In genomic region chr6:39934060-39934757, GRCh38 we compare ENCODE assay signal across 1 cellular context.
TF ChIP-seq lines count a peak whose summit lies in the region.

MOCS1 (minus strand) TSS chr6:39934462; CDS start chr6:39934417, 45 bp downstream.

TF ChIP-seq in HepG2, 621 proteins besides CTCF, POLR2A, EP300 and RAD21 (continued from another document):
- TF ChIP-seq EEA1 (CRISPR knock-in tag; IDR thresholded peaks at IDR 0.05; ENCODE audit: borderline replicate concordance) (peak; percentile 65; the same call in 1 of the 2 replicates), RCOR2 (CRISPR knock-in tag; IDR thresholded peaks at IDR 0.05) (no peak), ISL2 (CRISPR knock-in tag; IDR thresholded peaks at IDR 0.05) (peak; percentile 61), ZNF136 (CRISPR knock-in tag; IDR thresholded peaks at IDR 0.05; ENCODE audit: low read depth) (no peak), TARDBP (CRISPR knock-in tag; IDR thresholded peaks at IDR 0.05) (no peak), ZNF607 (CRISPR knock-in tag; IDR thresholded peaks at IDR 0.05; ENCODE audit: borderline replicate concordance) (peak; percentile 71; the same call in 1 of the 2 replicates), ZBTB40 (IDR thresholded peaks at IDR 0.05) (no peak), ZBTB40 (CRISPR knock-in tag; IDR thresholded peaks at IDR 0.05) (peak; percentile 73; the same call in 1 of the 2 replicates), ELK4 (CRISPR knock-in tag; IDR thresholded peaks at IDR 0.05; ENCODE audit: borderline replicate concordance) (no peak), SOX13 (IDR thresholded peaks at IDR 0.05) (no peak), SOX13 (CRISPR knock-in tag; conservative IDR thresholded peaks at IDR 0.05 in 1 of 2, IDR thresholded peaks at IDR 0.05 in 1 of 2) (peak in 1 of 2 experiments; percentile 24; a peak in 1 of 4 replicates), GFI1 (CRISPR knock-in tag; IDR thresholded peaks at IDR 0.05; ENCODE audit: borderline replicate concordance) (no peak), KMT2B (CRISPR knock-in tag; IDR thresholded peaks at IDR 0.05) (peak; percentile 70), RFXAP (CRISPR knock-in tag; IDR thresholded peaks at IDR 0.05; ENCODE audit: borderline replicate concordance) (no peak), HMGXB4 (CRISPR knock-in tag; IDR thresholded peaks at IDR 0.05; ENCODE audit: borderline replicate concordance in 1 of 2, low read depth in 1 of 2) (peak in 1 of 2 experiments; percentile 81; a peak in 3 of 4 replicates), NR2C2 (CRISPR knock-in tag; IDR thresholded peaks at IDR 0.05; ENCODE audit: borderline replicate concordance) (peak; percentile 96), GMEB1 (CRISPR knock-in tag; IDR thresholded peaks at IDR 0.05; ENCODE audit: borderline replicate concordance) (peak; percentile 93), ZBTB42 (CRISPR knock-in tag; IDR thresholded peaks at IDR 0.05) (peak; percentile 71; the same call in 1 of the 2 replicates), PHF20 (CRISPR knock-in tag; IDR thresholded peaks at IDR 0.05) (0 out of 2 replicates have a peak, but pooled peaks have one; percentile 52), HMGXB3 (CRISPR knock-in tag; IDR thresholded peaks at IDR 0.05; ENCODE audit: borderline replicate concordance) (peak; percentile 77; the same call in 1 of the 2 replicates)
